Comparison of ENCODE assay signal across 1 cellular context in genomic region chr20:63290677-63291472, GRCh38.
TF ChIP-seq lines count a peak whose summit lies in the region.

No MANE protein-coding gene starts in this region.

TF ChIP-seq in HepG2, 621 proteins besides CTCF, POLR2A, EP300 and RAD21 (continued from another document):
- TF ChIP-seq AHDC1 (CRISPR knock-in tag; IDR thresholded peaks at IDR 0.05; ENCODE audit: borderline replicate concordance), result no peak
- no peak for TF ChIP-seq MTF2 (CRISPR knock-in tag; IDR thresholded peaks at IDR 0.05; ENCODE audit: borderline replicate concordance)
- peak; percentile 62; the same call in 1 of the 2 replicates for TF ChIP-seq ZNF773 (CRISPR knock-in tag; IDR thresholded peaks at IDR 0.05; ENCODE audit: borderline replicate concordance)
- 0 out of 2 replicates have a peak, but pooled peaks have one; percentile 51 for TF ChIP-seq ZNF275 (CRISPR knock-in tag; IDR thresholded peaks at IDR 0.05; ENCODE audit: borderline replicate concordance)
- TF ChIP-seq ERF (CRISPR knock-in tag; IDR thresholded peaks at IDR 0.05), result 0 out of 2 replicates have a peak, but pooled peaks have one; percentile 58
- TF ChIP-seq ZSCAN20 (CRISPR knock-in tag; IDR thresholded peaks at IDR 0.05; ENCODE audit: borderline replicate concordance), result 0 out of 2 replicates have a peak, but pooled peaks have one; percentile 67
- 0 out of 2 replicates have a peak, but pooled peaks have one; percentile 43 for TF ChIP-seq ZNF800 (CRISPR knock-in tag; IDR thresholded peaks at IDR 0.05)
- TF ChIP-seq NKX3-1 (CRISPR knock-in tag; IDR thresholded peaks at IDR 0.05), result 0 out of 2 replicates have a peak, but pooled peaks have one; percentile 75
- TF ChIP-seq ZNF329 (CRISPR knock-in tag; IDR thresholded peaks at IDR 0.05; ENCODE audit: low read depth), result no peak
- TF ChIP-seq ZNF484 (CRISPR knock-in tag; IDR thresholded peaks at IDR 0.05; ENCODE audit: borderline replicate concordance, low read depth), result no peak
- peak; percentile 81 for TF ChIP-seq DR1 (CRISPR knock-in tag; IDR thresholded peaks at IDR 0.05)
- 0 out of 2 replicates have a peak, but pooled peaks have one; percentile 43 for TF ChIP-seq TP53 (CRISPR knock-in tag; conservative IDR thresholded peaks at IDR 0.05)
- 0 out of 2 replicates have a peak, but pooled peaks have one; percentile 0 for TF ChIP-seq ZFP37 (CRISPR knock-in tag; IDR thresholded peaks at IDR 0.05; ENCODE audit: borderline replicate concordance)
- peak; percentile 72 for TF ChIP-seq MEIS2 (CRISPR knock-in tag; IDR thresholded peaks at IDR 0.05)
- no peak for TF ChIP-seq ZNF782 (CRISPR knock-in tag; IDR thresholded peaks at IDR 0.05; ENCODE audit: borderline replicate concordance)
- TF ChIP-seq ZBTB37 (CRISPR knock-in tag; IDR thresholded peaks at IDR 0.05), result no peak
- TF ChIP-seq ZNF768 (CRISPR knock-in tag; IDR thresholded peaks at IDR 0.05), result 0 out of 2 replicates have a peak, but pooled peaks have one; percentile 21
- TF ChIP-seq POGZ (CRISPR knock-in tag; IDR thresholded peaks at IDR 0.05), result 0 out of 2 replicates have a peak, but pooled peaks have one; percentile 33
- peak; percentile 77; the same call in 1 of the 2 replicates for TF ChIP-seq ZNF710 (CRISPR knock-in tag; IDR thresholded peaks at IDR 0.05; ENCODE audit: borderline replicate concordance)
- TF ChIP-seq HES4 (CRISPR knock-in tag; IDR thresholded peaks at IDR 0.05; ENCODE audit: borderline replicate concordance), result peak; percentile 57; the same call in 1 of the 2 replicates
- TF ChIP-seq LBX2 (CRISPR knock-in tag; IDR thresholded peaks at IDR 0.05; ENCODE audit: borderline replicate concordance), result no peak
- no peak for TF ChIP-seq SMAD3 (CRISPR knock-in tag; IDR thresholded peaks at IDR 0.05)
- TF ChIP-seq ZNF75D (CRISPR knock-in tag; IDR thresholded peaks at IDR 0.05; ENCODE audit: borderline replicate concordance), result no peak
- TF ChIP-seq NR3C1 (CRISPR knock-in tag; IDR thresholded peaks at IDR 0.05), result no peak
- TF ChIP-seq ZNF354B (CRISPR knock-in tag; IDR thresholded peaks at IDR 0.05), result no peak
- 0 out of 2 replicates have a peak, but pooled peaks have one; percentile 53 for TF ChIP-seq ZNF557 (CRISPR knock-in tag; IDR thresholded peaks at IDR 0.05)
- peak; percentile 44; the same call in 1 of the 2 replicates for TF ChIP-seq POLR2G (IDR thresholded peaks at IDR 0.05; ENCODE audit: low read depth, low read length)
- TF ChIP-seq SOX13 (IDR thresholded peaks at IDR 0.05), result no peak
- no peak; a peak in 1 of 4 replicates for TF ChIP-seq SOX13 (CRISPR knock-in tag; conservative IDR thresholded peaks at IDR 0.05 in 1 of 2, IDR thresholded peaks at IDR 0.05 in 1 of 2)
- TF ChIP-seq ELK4 (CRISPR knock-in tag; IDR thresholded peaks at IDR 0.05; ENCODE audit: borderline replicate concordance), result 0 out of 2 replicates have a peak, but pooled peaks have one; percentile 75
- TF ChIP-seq KDM4B (CRISPR knock-in tag; IDR thresholded peaks at IDR 0.05), result no peak
- TF ChIP-seq AGO2 (optimal IDR thresholded peaks at IDR 0.05; ENCODE audit: low read depth, low read length), result peak; percentile 94
- TF ChIP-seq DRAP1 (CRISPR knock-in tag; IDR thresholded peaks at IDR 0.05), result no peak
